In the genomic region with DNA sequence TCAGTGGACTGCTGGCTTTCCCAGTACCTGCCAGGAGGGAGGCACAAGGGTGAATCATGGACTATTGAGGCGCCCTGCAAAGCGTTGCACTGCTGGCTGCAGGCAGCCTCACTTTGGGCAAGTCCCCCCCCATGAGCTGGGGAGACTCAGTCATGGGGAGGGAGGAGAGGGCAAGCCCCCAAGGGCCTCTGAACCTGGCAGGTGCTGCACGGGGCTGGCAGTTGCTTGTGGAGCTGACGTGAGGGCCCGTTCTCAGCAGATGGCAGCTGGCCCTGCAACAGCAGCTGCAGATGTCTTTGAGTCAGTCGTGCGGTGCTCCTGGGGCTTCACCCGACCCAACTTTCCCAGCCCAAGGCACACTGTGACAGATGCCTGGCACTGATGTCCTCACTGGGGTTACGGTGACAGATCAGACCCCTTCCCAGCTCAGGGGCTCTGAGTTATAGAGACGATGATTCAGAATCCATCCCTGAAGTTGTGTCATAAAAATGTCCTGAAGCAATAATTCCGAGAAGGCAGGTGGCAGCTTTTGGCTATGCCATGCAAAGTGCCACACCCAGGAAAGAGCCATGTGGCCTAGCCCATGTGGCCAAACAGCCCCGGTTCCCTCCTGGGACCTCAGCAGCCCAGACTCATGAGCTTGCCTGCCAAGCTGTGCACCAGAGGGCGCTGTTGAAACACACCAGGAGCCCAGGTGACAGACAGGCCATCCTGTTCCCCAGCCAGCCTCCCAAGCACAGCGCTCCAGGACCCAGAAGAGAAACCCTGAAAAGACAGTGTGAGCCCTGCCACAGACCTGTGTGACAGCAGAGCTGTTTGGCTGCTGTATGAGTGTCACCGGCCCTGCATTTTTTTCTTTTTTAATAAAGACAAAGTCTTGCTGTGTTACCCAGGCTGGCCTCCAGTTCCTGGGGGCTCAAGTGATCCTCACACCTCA, we compare ENCODE assay signal across 1 cellular context.
A peak's percentile ranks its signal among the peaks of the same experiment; 100 is the strongest.
TF ChIP-seq lines count a peak whose summit lies in the region.

No MANE protein-coding gene starts in this region.

TF ChIP-seq in K562, 482 proteins besides CTCF, POLR2A, EP300 and RAD21 (continued from another document and continues in another):
- TF ChIP-seq, protein P1, sequence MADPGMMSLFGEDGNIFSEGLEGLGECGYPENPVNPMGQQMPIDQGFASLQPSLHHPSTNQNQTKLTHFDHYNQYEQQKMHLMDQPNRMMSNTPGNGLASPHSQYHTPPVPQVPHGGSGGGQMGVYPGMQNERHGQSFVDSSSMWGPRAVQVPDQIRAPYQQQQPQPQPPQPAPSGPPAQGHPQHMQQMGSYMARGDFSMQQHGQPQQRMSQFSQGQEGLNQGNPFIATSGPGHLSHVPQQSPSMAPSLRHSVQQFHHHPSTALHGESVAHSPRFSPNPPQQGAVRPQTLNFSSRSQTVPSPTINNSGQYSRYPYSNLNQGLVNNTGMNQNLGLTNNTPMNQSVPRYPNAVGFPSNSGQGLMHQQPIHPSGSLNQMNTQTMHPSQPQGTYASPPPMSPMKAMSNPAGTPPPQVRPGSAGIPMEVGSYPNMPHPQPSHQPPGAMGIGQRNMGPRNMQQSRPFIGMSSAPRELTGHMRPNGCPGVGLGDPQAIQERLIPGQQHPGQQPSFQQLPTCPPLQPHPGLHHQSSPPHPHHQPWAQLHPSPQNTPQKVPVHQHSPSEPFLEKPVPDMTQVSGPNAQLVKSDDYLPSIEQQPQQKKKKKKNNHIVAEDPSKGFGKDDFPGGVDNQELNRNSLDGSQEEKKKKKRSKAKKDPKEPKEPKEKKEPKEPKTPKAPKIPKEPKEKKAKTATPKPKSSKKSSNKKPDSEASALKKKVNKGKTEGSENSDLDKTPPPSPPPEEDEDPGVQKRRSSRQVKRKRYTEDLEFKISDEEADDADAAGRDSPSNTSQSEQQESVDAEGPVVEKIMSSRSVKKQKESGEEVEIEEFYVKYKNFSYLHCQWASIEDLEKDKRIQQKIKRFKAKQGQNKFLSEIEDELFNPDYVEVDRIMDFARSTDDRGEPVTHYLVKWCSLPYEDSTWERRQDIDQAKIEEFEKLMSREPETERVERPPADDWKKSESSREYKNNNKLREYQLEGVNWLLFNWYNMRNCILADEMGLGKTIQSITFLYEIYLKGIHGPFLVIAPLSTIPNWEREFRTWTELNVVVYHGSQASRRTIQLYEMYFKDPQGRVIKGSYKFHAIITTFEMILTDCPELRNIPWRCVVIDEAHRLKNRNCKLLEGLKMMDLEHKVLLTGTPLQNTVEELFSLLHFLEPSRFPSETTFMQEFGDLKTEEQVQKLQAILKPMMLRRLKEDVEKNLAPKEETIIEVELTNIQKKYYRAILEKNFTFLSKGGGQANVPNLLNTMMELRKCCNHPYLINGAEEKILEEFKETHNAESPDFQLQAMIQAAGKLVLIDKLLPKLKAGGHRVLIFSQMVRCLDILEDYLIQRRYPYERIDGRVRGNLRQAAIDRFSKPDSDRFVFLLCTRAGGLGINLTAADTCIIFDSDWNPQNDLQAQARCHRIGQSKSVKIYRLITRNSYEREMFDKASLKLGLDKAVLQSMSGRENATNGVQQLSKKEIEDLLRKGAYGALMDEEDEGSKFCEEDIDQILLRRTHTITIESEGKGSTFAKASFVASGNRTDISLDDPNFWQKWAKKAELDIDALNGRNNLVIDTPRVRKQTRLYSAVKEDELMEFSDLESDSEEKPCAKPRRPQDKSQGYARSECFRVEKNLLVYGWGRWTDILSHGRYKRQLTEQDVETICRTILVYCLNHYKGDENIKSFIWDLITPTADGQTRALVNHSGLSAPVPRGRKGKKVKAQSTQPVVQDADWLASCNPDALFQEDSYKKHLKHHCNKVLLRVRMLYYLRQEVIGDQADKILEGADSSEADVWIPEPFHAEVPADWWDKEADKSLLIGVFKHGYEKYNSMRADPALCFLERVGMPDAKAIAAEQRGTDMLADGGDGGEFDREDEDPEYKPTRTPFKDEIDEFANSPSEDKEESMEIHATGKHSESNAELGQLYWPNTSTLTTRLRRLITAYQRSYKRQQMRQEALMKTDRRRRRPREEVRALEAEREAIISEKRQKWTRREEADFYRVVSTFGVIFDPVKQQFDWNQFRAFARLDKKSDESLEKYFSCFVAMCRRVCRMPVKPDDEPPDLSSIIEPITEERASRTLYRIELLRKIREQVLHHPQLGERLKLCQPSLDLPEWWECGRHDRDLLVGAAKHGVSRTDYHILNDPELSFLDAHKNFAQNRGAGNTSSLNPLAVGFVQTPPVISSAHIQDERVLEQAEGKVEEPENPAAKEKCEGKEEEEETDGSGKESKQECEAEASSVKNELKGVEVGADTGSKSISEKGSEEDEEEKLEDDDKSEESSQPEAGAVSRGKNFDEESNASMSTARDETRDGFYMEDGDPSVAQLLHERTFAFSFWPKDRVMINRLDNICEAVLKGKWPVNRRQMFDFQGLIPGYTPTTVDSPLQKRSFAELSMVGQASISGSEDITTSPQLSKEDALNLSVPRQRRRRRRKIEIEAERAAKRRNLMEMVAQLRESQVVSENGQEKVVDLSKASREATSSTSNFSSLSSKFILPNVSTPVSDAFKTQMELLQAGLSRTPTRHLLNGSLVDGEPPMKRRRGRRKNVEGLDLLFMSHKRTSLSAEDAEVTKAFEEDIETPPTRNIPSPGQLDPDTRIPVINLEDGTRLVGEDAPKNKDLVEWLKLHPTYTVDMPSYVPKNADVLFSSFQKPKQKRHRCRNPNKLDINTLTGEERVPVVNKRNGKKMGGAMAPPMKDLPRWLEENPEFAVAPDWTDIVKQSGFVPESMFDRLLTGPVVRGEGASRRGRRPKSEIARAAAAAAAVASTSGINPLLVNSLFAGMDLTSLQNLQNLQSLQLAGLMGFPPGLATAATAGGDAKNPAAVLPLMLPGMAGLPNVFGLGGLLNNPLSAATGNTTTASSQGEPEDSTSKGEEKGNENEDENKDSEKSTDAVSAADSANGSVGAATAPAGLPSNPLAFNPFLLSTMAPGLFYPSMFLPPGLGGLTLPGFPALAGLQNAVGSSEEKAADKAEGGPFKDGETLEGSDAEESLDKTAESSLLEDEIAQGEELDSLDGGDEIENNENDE (IDR thresholded peaks at IDR 0.05; ENCODE audit: low read depth, low read length) = no peak
- TF ChIP-seq, protein P2, sequence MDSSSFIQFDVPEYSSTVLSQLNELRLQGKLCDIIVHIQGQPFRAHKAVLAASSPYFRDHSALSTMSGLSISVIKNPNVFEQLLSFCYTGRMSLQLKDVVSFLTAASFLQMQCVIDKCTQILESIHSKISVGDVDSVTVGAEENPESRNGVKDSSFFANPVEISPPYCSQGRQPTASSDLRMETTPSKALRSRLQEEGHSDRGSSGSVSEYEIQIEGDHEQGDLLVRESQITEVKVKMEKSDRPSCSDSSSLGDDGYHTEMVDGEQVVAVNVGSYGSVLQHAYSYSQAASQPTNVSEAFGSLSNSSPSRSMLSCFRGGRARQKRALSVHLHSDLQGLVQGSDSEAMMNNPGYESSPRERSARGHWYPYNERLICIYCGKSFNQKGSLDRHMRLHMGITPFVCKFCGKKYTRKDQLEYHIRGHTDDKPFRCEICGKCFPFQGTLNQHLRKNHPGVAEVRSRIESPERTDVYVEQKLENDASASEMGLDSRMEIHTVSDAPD (CRISPR knock-in tag; IDR thresholded peaks at IDR 0.05) = no peak
- TF ChIP-seq TEAD1 (CRISPR knock-in tag; IDR thresholded peaks at IDR 0.05) = 0 out of 4 replicates have a peak, but pooled peaks of 1 of the 2 experiments have one; percentile 29
- TF ChIP-seq E2F3 (CRISPR knock-in tag; IDR thresholded peaks at IDR 0.05) = no peak
- no peak for TF ChIP-seq NEUROD1 (IDR thresholded peaks at IDR 0.05; ENCODE audit: borderline replicate concordance, low read depth, low read length, partially characterized antibody)
- no peak for TF ChIP-seq ZNF431 (CRISPR knock-in tag; IDR thresholded peaks at IDR 0.05)
- no peak for TF ChIP-seq WHSC1 (IDR thresholded peaks at IDR 0.05; ENCODE audit: low read length)
- no peak for TF ChIP-seq ZSCAN29 (IDR thresholded peaks at IDR 0.05)
- TF ChIP-seq ZNF695 (CRISPR knock-in tag; IDR thresholded peaks at IDR 0.05) = no peak
- TF ChIP-seq SMAD4 (CRISPR knock-in tag; conservative IDR thresholded peaks at IDR 0.05) = no peak
- no peak for TF ChIP-seq NCOA6 (IDR thresholded peaks at IDR 0.05)
- no peak for TF ChIP-seq FOXA1 (IDR thresholded peaks at IDR 0.05; ENCODE audit: borderline replicate concordance)
- no peak for TF ChIP-seq HLTF (IDR thresholded peaks at IDR 0.05)
- no peak for TF ChIP-seq NONO (IDR thresholded peaks at IDR 0.05; ENCODE audit: low read depth in 2 of 2, low read length in 1 of 2)
- no peak for TF ChIP-seq SIRT6 (IDR thresholded peaks at IDR 0.05; ENCODE audit: low read depth, low read length)
- no peak for TF ChIP-seq NFATC3 (IDR thresholded peaks at IDR 0.05)
- TF ChIP-seq PURB (CRISPR knock-in tag; IDR thresholded peaks at IDR 0.05; ENCODE audit: low read depth) = no peak
- TF ChIP-seq, protein P3, sequence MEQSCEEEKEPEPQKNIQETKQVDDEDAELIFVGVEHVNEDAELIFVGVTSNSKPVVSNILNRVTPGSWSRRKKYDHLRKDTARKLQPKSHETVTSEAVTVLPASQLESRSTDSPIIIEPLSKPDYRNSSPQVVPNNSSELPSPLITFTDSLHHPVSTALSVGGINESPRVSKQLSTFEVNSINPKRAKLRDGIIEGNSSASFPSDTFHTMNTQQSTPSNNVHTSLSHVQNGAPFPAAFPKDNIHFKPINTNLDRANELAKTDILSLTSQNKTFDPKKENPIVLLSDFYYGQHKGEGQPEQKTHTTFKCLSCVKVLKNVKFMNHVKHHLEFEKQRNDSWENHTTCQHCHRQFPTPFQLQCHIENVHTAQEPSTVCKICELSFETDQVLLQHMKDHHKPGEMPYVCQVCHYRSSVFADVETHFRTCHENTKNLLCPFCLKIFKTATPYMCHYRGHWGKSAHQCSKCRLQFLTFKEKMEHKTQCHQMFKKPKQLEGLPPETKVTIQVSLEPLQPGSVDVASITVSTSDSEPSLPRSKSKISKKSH (CRISPR knock-in tag; IDR thresholded peaks at IDR 0.05) = no peak
- TF ChIP-seq SRSF7 (optimal IDR thresholded peaks at IDR 0.05; ENCODE audit: low read depth, low read length) = no peak
- no peak for TF ChIP-seq MAFF (IDR thresholded peaks at IDR 0.05; ENCODE audit: low read length)
- TF ChIP-seq ZFP36 (IDR thresholded peaks at IDR 0.05; ENCODE audit: low read depth, low read length, partially characterized antibody) = no peak
- TF ChIP-seq, protein P4, sequence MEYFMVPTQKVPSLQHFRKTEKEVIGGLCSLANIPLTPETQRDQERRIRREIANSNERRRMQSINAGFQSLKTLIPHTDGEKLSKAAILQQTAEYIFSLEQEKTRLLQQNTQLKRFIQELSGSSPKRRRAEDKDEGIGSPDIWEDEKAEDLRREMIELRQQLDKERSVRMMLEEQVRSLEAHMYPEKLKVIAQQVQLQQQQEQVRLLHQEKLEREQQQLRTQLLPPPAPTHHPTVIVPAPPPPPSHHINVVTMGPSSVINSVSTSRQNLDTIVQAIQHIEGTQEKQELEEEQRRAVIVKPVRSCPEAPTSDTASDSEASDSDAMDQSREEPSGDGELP (CRISPR knock-in tag; IDR thresholded peaks at IDR 0.05; ENCODE audit: borderline replicate concordance) = peak; percentile 72; the same call in 1 of the 2 replicates
- TF ChIP-seq SNIP1 (IDR thresholded peaks at IDR 0.05; ENCODE audit: low read depth) = no peak
- TF ChIP-seq HMG20A (CRISPR knock-in tag; conservative IDR thresholded peaks at IDR 0.05) = no peak
- TF ChIP-seq, protein P5, sequence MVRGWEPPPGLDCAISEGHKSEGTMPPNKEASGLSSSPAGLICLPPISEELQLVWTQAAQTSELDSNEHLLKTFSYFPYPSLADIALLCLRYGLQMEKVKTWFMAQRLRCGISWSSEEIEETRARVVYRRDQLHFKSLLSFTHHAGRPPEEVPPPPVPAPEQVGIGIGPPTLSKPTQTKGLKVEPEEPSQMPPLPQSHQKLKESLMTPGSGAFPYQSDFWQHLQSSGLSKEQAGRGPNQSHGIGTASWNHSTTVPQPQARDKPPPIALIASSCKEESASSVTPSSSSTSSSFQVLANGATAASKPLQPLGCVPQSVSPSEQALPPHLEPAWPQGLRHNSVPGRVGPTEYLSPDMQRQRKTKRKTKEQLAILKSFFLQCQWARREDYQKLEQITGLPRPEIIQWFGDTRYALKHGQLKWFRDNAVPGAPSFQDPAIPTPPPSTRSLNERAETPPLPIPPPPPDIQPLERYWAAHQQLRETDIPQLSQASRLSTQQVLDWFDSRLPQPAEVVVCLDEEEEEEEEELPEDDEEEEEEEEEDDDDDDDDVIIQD (CRISPR knock-in tag; IDR thresholded peaks at IDR 0.05) = no peak
- TF ChIP-seq ZC3H4 (CRISPR knock-in tag; IDR thresholded peaks at IDR 0.05; ENCODE audit: borderline replicate concordance) = no peak
- TF ChIP-seq, protein P6, sequence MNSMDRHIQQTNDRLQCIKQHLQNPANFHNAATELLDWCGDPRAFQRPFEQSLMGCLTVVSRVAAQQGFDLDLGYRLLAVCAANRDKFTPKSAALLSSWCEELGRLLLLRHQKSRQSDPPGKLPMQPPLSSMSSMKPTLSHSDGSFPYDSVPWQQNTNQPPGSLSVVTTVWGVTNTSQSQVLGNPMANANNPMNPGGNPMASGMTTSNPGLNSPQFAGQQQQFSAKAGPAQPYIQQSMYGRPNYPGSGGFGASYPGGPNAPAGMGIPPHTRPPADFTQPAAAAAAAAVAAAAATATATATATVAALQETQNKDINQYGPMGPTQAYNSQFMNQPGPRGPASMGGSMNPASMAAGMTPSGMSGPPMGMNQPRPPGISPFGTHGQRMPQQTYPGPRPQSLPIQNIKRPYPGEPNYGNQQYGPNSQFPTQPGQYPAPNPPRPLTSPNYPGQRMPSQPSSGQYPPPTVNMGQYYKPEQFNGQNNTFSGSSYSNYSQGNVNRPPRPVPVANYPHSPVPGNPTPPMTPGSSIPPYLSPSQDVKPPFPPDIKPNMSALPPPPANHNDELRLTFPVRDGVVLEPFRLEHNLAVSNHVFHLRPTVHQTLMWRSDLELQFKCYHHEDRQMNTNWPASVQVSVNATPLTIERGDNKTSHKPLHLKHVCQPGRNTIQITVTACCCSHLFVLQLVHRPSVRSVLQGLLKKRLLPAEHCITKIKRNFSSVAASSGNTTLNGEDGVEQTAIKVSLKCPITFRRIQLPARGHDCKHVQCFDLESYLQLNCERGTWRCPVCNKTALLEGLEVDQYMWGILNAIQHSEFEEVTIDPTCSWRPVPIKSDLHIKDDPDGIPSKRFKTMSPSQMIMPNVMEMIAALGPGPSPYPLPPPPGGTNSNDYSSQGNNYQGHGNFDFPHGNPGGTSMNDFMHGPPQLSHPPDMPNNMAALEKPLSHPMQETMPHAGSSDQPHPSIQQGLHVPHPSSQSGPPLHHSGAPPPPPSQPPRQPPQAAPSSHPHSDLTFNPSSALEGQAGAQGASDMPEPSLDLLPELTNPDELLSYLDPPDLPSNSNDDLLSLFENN (IDR thresholded peaks at IDR 0.05; ENCODE audit: low read depth in 2 of 2, low read length in 2 of 2) = no peak
- TF ChIP-seq, protein P7, sequence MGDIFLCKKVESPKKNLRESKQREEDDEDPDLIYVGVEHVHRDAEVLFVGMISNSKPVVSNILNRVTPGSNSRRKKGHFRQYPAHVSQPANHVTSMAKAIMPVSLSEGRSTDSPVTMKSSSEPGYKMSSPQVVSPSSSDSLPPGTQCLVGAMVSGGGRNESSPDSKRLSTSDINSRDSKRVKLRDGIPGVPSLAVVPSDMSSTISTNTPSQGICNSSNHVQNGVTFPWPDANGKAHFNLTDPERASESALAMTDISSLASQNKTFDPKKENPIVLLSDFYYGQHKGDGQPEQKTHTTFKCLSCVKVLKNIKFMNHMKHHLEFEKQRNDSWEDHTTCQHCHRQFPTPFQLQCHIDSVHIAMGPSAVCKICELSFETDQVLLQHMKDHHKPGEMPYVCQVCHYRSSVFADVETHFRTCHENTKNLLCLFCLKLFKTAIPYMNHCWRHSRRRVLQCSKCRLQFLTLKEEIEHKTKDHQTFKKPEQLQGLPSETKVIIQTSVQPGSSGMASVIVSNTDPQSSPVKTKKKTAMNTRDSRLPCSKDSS (IDR thresholded peaks at IDR 0.05; ENCODE audit: low read depth, partially characterized antibody) = no peak
